8 cellular contexts compared by ENCODE assay signal in genomic region chr10:114825513-114826253, GRCh38. TPM values are rescaled to one million over a fixed set of nuclear protein-coding genes. Genes with fewer than 3 reads are reported as not detected.
DNase-seq lines count a peak whose midpoint lies in the region; ATAC-seq and TF ChIP-seq lines count a peak whose summit lies in the region.

No MANE protein-coding gene starts in this region.

- peaks cover 0 to 15% (median 6%) of the 10 kb centered on the region in 3 donors for H3K36me3 Mint-ChIP-seq in CD8-positive, alpha-beta memory T cell

- no peaks in the 10 kb centered on the region for H3K27me3 Mint-ChIP-seq in CD8-positive, alpha-beta memory T cell

- no peak overlapping the region for H3K4me3 ChIP-seq in CD8-positive, alpha-beta memory T cell (ENCODE audit: low read length)
- no peak overlapping the region for H3K4me3 ChIP-seq in choroid plexus epithelial cell (ENCODE audit: low read depth, low read length)

- TF ChIP-seq CTCF in choroid plexus epithelial cell (conservative IDR thresholded peaks at IDR 0.05; ENCODE audit: low read depth, low read length): no peak

- peak overlapping the region; percentile 3 to 55 (median 36) for H3K4me3 Mint-ChIP-seq in CD8-positive, alpha-beta memory T cell

- no peaks in the 10 kb centered on the region for H3K9me3 Mint-ChIP-seq in CD8-positive, alpha-beta memory T cell

- POLR2A ChIA-PET in CD8-positive, alpha-beta memory T cell (lab: Charles Lee): no interaction called here

- H3K9me3 ChIP-seq in CD8-positive, alpha-beta memory T cell (ENCODE audit: low read length): no peaks in the 10 kb centered on the region

- CTCF ChIA-PET in CD8-positive, alpha-beta memory T cell (lab: Charles Lee): no interaction called here

- H3K36me3 ChIP-seq in CD8-positive, alpha-beta memory T cell (ENCODE audit: insufficient read depth, low read length): no peaks in the 10 kb centered on the region

- H3K27me3 ChIP-seq in CD8-positive, alpha-beta memory T cell (ENCODE audit: insufficient read depth, low read length, poor library complexity, severe bottlenecking): no peaks in the 10 kb centered on the region

- ATAC-seq in GM19397 (IDR thresholded peaks at IDR 0.05; ENCODE audit: unreplicated experiment): peak; percentile 26
- ATAC-seq in HG03354 (IDR thresholded peaks at IDR 0.05; ENCODE audit: poor library complexity, severe bottlenecking, unreplicated experiment): peak; percentile 47

- no peak for DNase-seq in CD8-positive, alpha-beta memory T cell
- DNase-seq in choroid plexus epithelial cell (ENCODE audit: low read depth) (peak; percentile 84), stromal cell of bone marrow (ENCODE audit: low read depth) (peak; percentile 92), NCI-H748 (lab: John Stamatoyannopoulos, UW; ENCODE audit: unreplicated experiment) (no peak), DMS53 treated with DMSO at 0.1 percent for 48 hours (lab: John Stamatoyannopoulos, UW; ENCODE audit: unreplicated experiment) (no peak), NCI-H1417 treated with DMSO at 0.1 percent for 48 hours (lab: John Stamatoyannopoulos, UW) (no peak)

- H3K4me1 ChIP-seq in CD8-positive, alpha-beta memory T cell (ENCODE audit: insufficient read depth, low read length): peaks cover 20% of the 10 kb centered on the region

- H3K4me1 Mint-ChIP-seq in CD8-positive, alpha-beta memory T cell: peaks cover 62 to 83% (median 80%) of the 10 kb centered on the region in 3 donors

- no peak overlapping the region for H3K27ac ChIP-seq in CD8-positive, alpha-beta memory T cell (ENCODE audit: low read depth, low read length)

- peak overlapping the region in 5 of 8 donors; percentile 29 to 81 (median 52) for H3K27ac Mint-ChIP-seq in CD8-positive, alpha-beta memory T cell

RNA-seq across cellular contexts. Expression of gene FHIP2A, which starts 4.1 kb away (rescaled TPM):
- 10 to 100 TPM; 20.0 to 23.2 TPM for total RNA-seq in CD8-positive, alpha-beta memory T cell
- polyA plus RNA-seq in CD8-positive, alpha-beta memory T cell: 11.6 TPM

Comparison
In these comparisons a context has a peak if more than half of its experiments do, and no peak if none do; other contexts are left out.
1. DNase-seq: peak in choroid plexus epithelial cell (single experiment) and stromal cell of bone marrow (single experiment); none in CD8-positive, alpha-beta memory T cell (0 of 5), NCI-H748 (single experiment), DMS53 treated with DMSO at 0.1 percent for 48 hours (single experiment) and NCI-H1417 treated with DMSO at 0.1 percent for 48 hours (single experiment).